ENCODE assay signal across 12 cellular contexts in genomic region chr7:86644282-86645173, GRCh38. TPM values are rescaled to one million over a fixed set of nuclear protein-coding genes. Genes with fewer than 3 reads are reported as not detected.
A peak's percentile ranks its signal among the peaks of the same experiment; 100 is the strongest.
DNase-seq lines count a peak whose midpoint lies in the region; ATAC-seq and TF ChIP-seq lines count a peak whose summit lies in the region.
"Had no signal": no experiment of that assay in that cellular context is flagged by ENCODE, and none has a peak within 500 bp of the region (broad histone marks: within the 10 kb centered on the region; RNA-seq: fewer than 3 reads in every experiment).

No MANE protein-coding gene starts in this region.

- no peaks in the 10 kb centered on the region for H3K9me3 ChIP-seq in MM.1S (replicated peaks; ENCODE audit: insufficient read depth, low read length)
- H3K9me3 ChIP-seq in esophagus muscularis mucosa = no peaks in the 10 kb centered on the region
- no peaks in the 10 kb centered on the region for H3K9me3 ChIP-seq in mucosa of descending colon

- DNase-seq in MM.1S (no peak), esophagus muscularis mucosa (ENCODE audit: extremely low spot score) (no peak), mucosa of descending colon (peak in 2 of 3 donors; percentile 20 to 25), superior temporal gyrus (ENCODE audit: extremely low spot score) (peak; percentile 75), HK-2 (ENCODE audit: unreplicated experiment) (no peak), SHP77 treated with DMSO at 0.1 percent for 48 hours (lab: John Stamatoyannopoulos, UW) (no peak), T-helper 1 cell (no peak)
- DNase-seq: DND-41, naive B cell had no signal

- no peak for TF ChIP-seq POLR2A in esophagus muscularis mucosa (IDR thresholded peaks at IDR 0.05; ENCODE audit: low read depth)

- H3K4me2 ChIP-seq in MM.1S (ENCODE audit: low read depth, low read length) = peak overlapping the region; percentile 18; the same call in 1 of the 2 replicates
- H3K4me2 ChIP-seq: KMS-11 had no signal

- intact Hi-C loops in esophagus muscularis mucosa (cut with DNase I) (no loop called here), mucosa of descending colon (cut with DNase I, micrococcal nuclease) (no loop called here)

- no peak overlapping the region for H2AFZ ChIP-seq in MM.1S (ENCODE audit: low read length)

- H3K9me2 ChIP-seq in MM.1S (replicated peaks; ENCODE audit: insufficient read depth, low read length) = no peaks in the 10 kb centered on the region

- H4K20me1 ChIP-seq in MM.1S (ENCODE audit: insufficient read depth, low read length) = no peaks in the 10 kb centered on the region

- WGBS in esophagus muscularis mucosa = 2% methylated on average over 39 of the region's 42 CpGs

- no peaks in the 10 kb centered on the region for H3K79me2 ChIP-seq in MM.1S (ENCODE audit: low read length)

- H3K27me3 ChIP-seq in MM.1S (replicated peaks; ENCODE audit: insufficient read depth, low read length) (no peaks in the 10 kb centered on the region), esophagus muscularis mucosa (peaks cover 0 to 43% (median 6%) of the 10 kb centered on the region in 4 donors)

- no peaks in the 10 kb centered on the region for H3F3A ChIP-seq in MM.1S (ENCODE audit: insufficient read depth, low read length)

- ATAC-seq in mucosa of descending colon (peak; percentile 20), HG03108 (IDR thresholded peaks at IDR 0.05; ENCODE audit: unreplicated experiment) (no peak)

- no peak overlapping the region for H3K9ac ChIP-seq in MM.1S (ENCODE audit: low read length)
- H3K9ac ChIP-seq: KMS-11 had no signal

- TF ChIP-seq EP300 in esophagus muscularis mucosa (IDR thresholded peaks at IDR 0.05) = no peak

- no peak overlapping the region for H3K4me3 ChIP-seq in MM.1S (ENCODE audit: low read length)
- peak overlapping the region; percentile 24 to 46 (median 32) for H3K4me3 ChIP-seq in esophagus muscularis mucosa
- no peak overlapping the region for H3K4me3 ChIP-seq in mucosa of descending colon

- TF ChIP-seq CTCF in MM.1S (IDR thresholded peaks at IDR 0.05; ENCODE audit: low read length) (no peak), esophagus muscularis mucosa (IDR thresholded peaks at IDR 0.05) (no peak), mucosa of descending colon (IDR thresholded peaks at IDR 0.05) (no peak)

- H3K36me3 ChIP-seq in MM.1S (replicated peaks; ENCODE audit: insufficient read depth, low read length) (no peaks in the 10 kb centered on the region), esophagus muscularis mucosa (no peaks in the 10 kb centered on the region), mucosa of descending colon (ENCODE audit: low read depth) (no peaks in the 10 kb centered on the region)

- H3K4me1 ChIP-seq in MM.1S (ENCODE audit: low read length) (no peaks in the 10 kb centered on the region), esophagus muscularis mucosa (peaks cover 9 to 21% (median 21%) of the 10 kb centered on the region in 4 donors), mucosa of descending colon (ENCODE audit: low read depth) (peaks cover 5% of the 10 kb centered on the region)

- H3K27ac ChIP-seq in MM.1S (ENCODE audit: low read length) (no peak overlapping the region), esophagus muscularis mucosa (replicated peaks in 1 of 4) (no peak overlapping the region)
- H3K27ac ChIP-seq: KMS-11 had no signal

RNA-seq across cellular contexts. Expression of gene GRM3, which starts 0.8 kb away (rescaled TPM):
- total RNA-seq in esophagus muscularis mucosa = not detected
- total RNA-seq in mucosa of descending colon = not detected
- total RNA-seq: epithelial cell of proximal tubule had no signal

Comparison
In these comparisons a context has a peak if more than half of its experiments do, and no peak if none do; other contexts are left out.
1. DNase-seq: peak in mucosa of descending colon (2 of 3) and superior temporal gyrus (single experiment); none in MM.1S (single experiment), esophagus muscularis mucosa (single experiment), HK-2 (single experiment), SHP77 treated with DMSO at 0.1 percent for 48 hours (single experiment) and T-helper 1 cell (0 of 5).
2. H3K4me3 ChIP-seq: peak in esophagus muscularis mucosa (4 of 4); none in MM.1S (single experiment) and mucosa of descending colon (single experiment).